ENCODE assay signal across 10 cellular contexts in genomic region chr15:76140069-76140454, GRCh38.
DNase-seq lines count a peak whose midpoint lies in the region; ATAC-seq and TF ChIP-seq lines count a peak whose summit lies in the region.
"Had no signal": no experiment of that assay in that cellular context is flagged by ENCODE, and none has a peak within 500 bp of the region (broad histone marks: within the 10 kb centered on the region; RNA-seq: fewer than 3 reads in every experiment).

No MANE protein-coding gene starts in this region.

- WGBS in spleen, 5 donors = 11 to 21% (median 16%) methylated on average over 14 of the region's 14 CpGs

- peak overlapping the region; percentile 13 for H3K9ac ChIP-seq in adipocyte (ENCODE audit: low read length)

- DNase-seq in NCI-H2081 (lab: John Stamatoyannopoulos, UW) = peak; percentile 27 to 69
- no peak for DNase-seq in NCI-H2081 treated with DMSO at 0.1 percent for 48 hours (lab: John Stamatoyannopoulos, UW)
- no peak for DNase-seq in adipocyte (ENCODE audit: low read depth)
- no peak for DNase-seq in spleen
- no peak for DNase-seq in effector memory CD4-positive, alpha-beta T cell
- DNase-seq in NCI-H345 (lab: John Stamatoyannopoulos, UW) = no peak

- H3K36me3 ChIP-seq in adipocyte (ENCODE audit: control insufficient read depth, insufficient read depth, low read length, severe bottlenecking) = no peaks in the 10 kb centered on the region
- H3K36me3 ChIP-seq in spleen = no peaks in the 10 kb centered on the region
- H3K36me3 ChIP-seq in effector memory CD4-positive, alpha-beta T cell (ENCODE audit: control insufficient read depth, insufficient read depth, low read length) = no peaks in the 10 kb centered on the region

- no peak for TF ChIP-seq CTCF in spleen (IDR thresholded peaks at IDR 0.05 in 8 of 11, conservative IDR thresholded peaks at IDR 0.05 in 3 of 11)

- no peak for ATAC-seq in GM19452 (IDR thresholded peaks at IDR 0.05; ENCODE audit: unreplicated experiment)

- H3K9me3 ChIP-seq in adipocyte (ENCODE audit: control insufficient read depth, low read length) (no peaks in the 10 kb centered on the region), iPS-18c (ENCODE audit: control insufficient read depth, insufficient read depth, low read length) (no peaks in the 10 kb centered on the region), spleen (no peaks in the 10 kb centered on the region)
- H3K9me3 ChIP-seq in effector memory CD4-positive, alpha-beta T cell (ENCODE audit: control insufficient read depth, low read length) = no peaks in the 10 kb centered on the region

- intact Hi-C loops in spleen (cut with DNase I; ENCODE audit: low total_unique reads) = loop anchor here (5.0 kb wide), 1 partner anchor 83 kb away; the partner anchor contains the start of gene TMEM266

- H3K27me3 ChIP-seq in adipocyte (replicated peaks; ENCODE audit: control insufficient read depth, insufficient read depth, low read length) (peaks cover 61% of the 10 kb centered on the region), spleen (replicated peaks in 1 of 7) (peaks cover 0 to 26% (median 0%) of the 10 kb centered on the region in 7 donors)
- no peaks in the 10 kb centered on the region for H3K27me3 ChIP-seq in effector memory CD4-positive, alpha-beta T cell (replicated peaks; ENCODE audit: control insufficient read depth, insufficient read depth, low read length, poor library complexity, severe bottlenecking)

- H3K4me1 ChIP-seq in adipocyte (ENCODE audit: control insufficient read depth, insufficient read depth, low read length) (peaks cover 8% of the 10 kb centered on the region), spleen (peaks cover 10 to 20% (median 14%) of the 10 kb centered on the region in 6 donors)
- no peaks in the 10 kb centered on the region for H3K4me1 ChIP-seq in effector memory CD4-positive, alpha-beta T cell (ENCODE audit: control insufficient read depth, insufficient read depth, low read length, poor library complexity, severe bottlenecking)

- TF ChIP-seq POLR2A in spleen (IDR thresholded peaks at IDR 0.05) = no peak

- peak overlapping the region; percentile 17 for H3K4me3 ChIP-seq in adipocyte (ENCODE audit: low read length)
- H3K4me3 ChIP-seq in iPS-18c (ENCODE audit: insufficient read depth, low read depth, low read length) = peak overlapping the region; percentile 9; the same call in 1 of the 2 replicates
- H3K4me3 ChIP-seq in spleen = peak overlapping the region in 3 of 8 donors; percentile 14 to 23 (median 16)
- no peak overlapping the region for H3K4me3 ChIP-seq in effector memory CD4-positive, alpha-beta T cell (ENCODE audit: insufficient read depth, low read depth, low read length, poor library complexity, severe bottlenecking)
- H3K4me3 ChIP-seq: PC-9 had no signal

- H3K27ac ChIP-seq in spleen = peak overlapping the region in 6 of 8 donors; percentile 34 to 69 (median 50)
- H3K27ac ChIP-seq in effector memory CD4-positive, alpha-beta T cell (ENCODE audit: insufficient read depth, low read length, poor library complexity, severe bottlenecking) = no peak overlapping the region
- H3K27ac ChIP-seq: epithelial cell of prostate, PC-9 had no signal

Comparison
In these comparisons a context has a peak if more than half of its experiments do, and no peak if none do; other contexts are left out.
1. DNase-seq: peak in NCI-H2081 (2 of 2); none in NCI-H2081 treated with DMSO at 0.1 percent for 48 hours (single experiment), adipocyte (single experiment), spleen (single experiment), effector memory CD4-positive, alpha-beta T cell (0 of 3) and NCI-H345 (single experiment).